ENCODE assay signal across 34 cellular contexts in the genomic region with DNA sequence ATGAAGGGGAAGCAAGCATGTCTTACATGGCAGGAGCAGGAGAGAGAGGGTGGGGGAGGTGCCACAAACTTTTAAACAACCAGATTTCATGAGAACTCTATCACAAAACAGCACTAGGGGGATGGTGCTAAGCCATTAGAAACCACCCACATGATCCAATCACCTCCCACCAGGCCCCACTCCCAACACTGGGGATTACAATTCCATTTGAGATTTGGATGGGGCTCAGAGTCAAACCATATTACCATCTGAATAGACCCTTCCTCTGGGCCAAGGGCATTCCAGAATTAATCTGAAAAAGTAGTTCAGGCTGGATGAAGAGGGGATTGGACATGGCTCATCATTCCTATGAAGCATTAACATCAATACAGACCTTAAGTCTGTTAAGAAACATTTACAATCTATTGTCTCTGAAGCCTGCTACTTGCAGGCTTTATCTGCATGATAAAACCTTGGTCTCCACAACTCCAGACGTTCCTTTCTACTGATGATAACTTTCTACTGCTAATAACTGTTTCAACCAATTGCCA.
"Had no signal": no experiment of that assay in that cellular context is flagged by ENCODE, and none has a peak within 500 bp of the region (broad histone marks: within the 10 kb centered on the region; RNA-seq: fewer than 3 reads in every experiment).

No MANE protein-coding gene starts in this region.

- H3K36me3 ChIP-seq: brain microvascular endothelial cell, gastroesophageal sphincter, left lung, thyroid gland, upper lobe of right lung had no signal

- H3K27me3 Mint-ChIP-seq: activated CD4-positive, alpha-beta memory T cell treated with anti-CD3 and anti-CD28 coated beads for 36 hours; activated naive CD4-positive, alpha-beta T cell treated with anti-CD3 and anti-CD28 coated beads, Interleukin-2, amount 10 ng/mL, durations not matched to agents 7 days and 5 days; stimulated activated memory B cell treated with anti-CD40 and anti-IgM and Interleukin-4, amounts not matched to agents 10 μg/mL and 1 μg/mL and 100 μg/mL, for 72 hours had no signal

- H3K27me3 ChIP-seq: brain microvascular endothelial cell, gastroesophageal sphincter, hepatocyte, left lung, thyroid gland, upper lobe of right lung had no signal

- H3K9me3 Mint-ChIP-seq: activated CD4-positive, alpha-beta memory T cell treated with anti-CD3 and anti-CD28 coated beads for 36 hours; activated naive CD4-positive, alpha-beta T cell treated with anti-CD3 and anti-CD28 coated beads, Interleukin-2, amount 10 ng/mL, durations not matched to agents 7 days and 5 days; activated T-helper 1 cell treated with anti-CD3 and anti-CD28 coated beads, Interleukin-12 subunit alpha, Interleukin-12 subunit beta, Interleukin-2, Interleukin-4 antibody, amounts not matched to agents 30 ng/mL and 10 ng/mL and 1 ng/mL, durations not matched to agents 14 hours and 24 hours and 36 hours; effector memory CD8-positive, alpha-beta T cell; natural killer cell treated with Interleukin-12 subunit alpha and Interleukin-12 subunit beta and Interleukin-15 and Interleukin-18, amount 100 ng/mL, for 72 hours; stimulated activated memory B cell treated with anti-CD40 and anti-IgM and Interleukin-4, amounts not matched to agents 10 μg/mL and 1 μg/mL and 100 μg/mL, for 72 hours had no signal

- H3K4me2 ChIP-seq: hepatocyte, smooth muscle cell had no signal

- H3K9me3 ChIP-seq: gastroesophageal sphincter, left lung, mucosa of descending colon, psoas muscle, thyroid gland, upper lobe of right lung had no signal

- H2AFZ ChIP-seq: hepatocyte, parathyroid adenoma had no signal

- H3K79me2 ChIP-seq: hepatocyte, parathyroid adenoma had no signal

- H3K27ac ChIP-seq: brain microvascular endothelial cell, gastroesophageal sphincter, hepatocyte, left lung, parathyroid adenoma, psoas muscle, thyroid gland, upper lobe of right lung, VCaP had no signal

- H3K4me3 ChIP-seq: gastroesophageal sphincter, hepatocyte, left lung, lung, mucosa of descending colon, psoas muscle, smooth muscle cell, thyroid gland, upper lobe of right lung had no signal

- DNase-seq: activated CD4-positive, alpha-beta memory T cell treated with anti-CD3 and anti-CD28 coated beads for 36 hours; activated CD4-positive, alpha-beta T cell treated with anti-CD3 and anti-CD28 coated beads for 48 hours; activated CD8-positive, alpha-beta memory T cell treated with anti-CD3 and anti-CD28 coated beads, Interleukin-2, amount 50 U/mL, for 4 hours; activated effector memory CD4-positive, alpha-beta T cell treated with anti-CD3 and anti-CD28 coated beads, Interleukin-2, amount 50 U/mL, for 16 hours; activated naive CD4-positive, alpha-beta T cell treated with anti-CD3 and anti-CD28 coated beads, Interleukin-2, amount 10 ng/mL, durations not matched to agents 7 days and 5 days; activated naive CD8-positive, alpha-beta T cell treated with anti-CD3 and anti-CD28 coated beads, Interleukin-2, amount 10 ng/mL, durations not matched to agents 7 days and 5 days; activated T-cell treated with anti-CD3 and anti-CD28 coated beads, Interleukin-2, amount 50 U/mL, for 1 hour; amniotic stem cell; brain microvascular endothelial cell; cortex of kidney; effector memory CD8-positive, alpha-beta T cell; erythroblast; left lung; mucosa of descending colon; psoas muscle; stimulated activated CD4-positive, alpha-beta T cell treated with anti-CD3 and anti-CD28 coated beads, Interleukin-1b, Interleukin-23, amount 100 ng/mL, for 48 hours; stimulated activated CD4-positive, alpha-beta T cell treated with anti-CD3 and anti-CD28 coated beads, Interleukin-4, amount 100 ng/mL, for 4 hours; stimulated activated CD8-positive, alpha-beta memory T cell treated with anti-CD3 and anti-CD28 coated beads, Interleukin-4, amount 100 ng/mL, for 48 hours; stimulated activated naive CD8-positive, alpha-beta T cell treated with anti-CD3 and anti-CD28 coated beads, Interleukin-15, amount 100 ng/mL, for 72 hours; substantia nigra; T-helper 9 cell; thyroid gland; upper lobe of right lung had no signal

- H3K4me3 Mint-ChIP-seq: activated CD4-positive, alpha-beta memory T cell treated with anti-CD3 and anti-CD28 coated beads for 36 hours; activated naive CD4-positive, alpha-beta T cell treated with anti-CD3 and anti-CD28 coated beads, Interleukin-2, amount 10 ng/mL, durations not matched to agents 7 days and 5 days; activated naive CD8-positive, alpha-beta T cell treated with anti-CD3 and anti-CD28 coated beads, Interleukin-2, amount 10 ng/mL, durations not matched to agents 7 days and 5 days; activated T-helper 1 cell treated with anti-CD3 and anti-CD28 coated beads, Interleukin-12 subunit alpha, Interleukin-12 subunit beta, Interleukin-2, Interleukin-4 antibody, amounts not matched to agents 30 ng/mL and 10 ng/mL and 1 ng/mL, durations not matched to agents 14 hours and 24 hours and 36 hours; effector memory CD8-positive, alpha-beta T cell; natural killer cell treated with Interleukin-12 subunit alpha and Interleukin-12 subunit beta and Interleukin-15 and Interleukin-18, amount 100 ng/mL, for 72 hours; stimulated activated memory B cell treated with anti-CD40 and anti-IgM and Interleukin-4, amounts not matched to agents 10 μg/mL and 1 μg/mL and 100 μg/mL, for 72 hours; stimulated activated naive CD8-positive, alpha-beta T cell treated with anti-CD3 and anti-CD28 coated beads, Interleukin-15, amount 100 ng/mL, for 72 hours; T-helper 1 cell treated with Interleukin-12 subunit alpha and Interleukin-12 subunit beta and Interleukin-4 antibody, amounts not matched to agents 30 μg/mL and 1 μg/mL, for 36 hours had no signal

- H3K27ac Mint-ChIP-seq: activated CD4-positive, alpha-beta memory T cell treated with anti-CD3 and anti-CD28 coated beads for 36 hours; activated naive CD4-positive, alpha-beta T cell treated with anti-CD3 and anti-CD28 coated beads, Interleukin-2, amount 10 ng/mL, durations not matched to agents 7 days and 5 days; activated naive CD8-positive, alpha-beta T cell treated with anti-CD3 and anti-CD28 coated beads, Interleukin-2, amount 10 ng/mL, durations not matched to agents 7 days and 5 days; activated T-helper 1 cell treated with anti-CD3 and anti-CD28 coated beads, Interleukin-12 subunit alpha, Interleukin-12 subunit beta, Interleukin-2, Interleukin-4 antibody, amounts not matched to agents 30 ng/mL and 10 ng/mL and 1 ng/mL, durations not matched to agents 14 hours and 24 hours and 36 hours; effector memory CD8-positive, alpha-beta T cell; natural killer cell treated with Interleukin-12 subunit alpha and Interleukin-12 subunit beta and Interleukin-15 and Interleukin-18, amount 100 ng/mL, for 72 hours; stimulated activated memory B cell treated with anti-CD40 and anti-IgM and Interleukin-4, amounts not matched to agents 10 μg/mL and 1 μg/mL and 100 μg/mL, for 72 hours; stimulated activated naive CD8-positive, alpha-beta T cell treated with anti-CD3 and anti-CD28 coated beads, Interleukin-15, amount 100 ng/mL, for 72 hours; T-helper 1 cell treated with Interleukin-12 subunit alpha and Interleukin-12 subunit beta and Interleukin-4 antibody, amounts not matched to agents 30 μg/mL and 1 μg/mL, for 36 hours had no signal

- ATAC-seq: activated CD4-positive, CD25-positive, alpha-beta regulatory T cell treated with anti-CD3 and anti-CD28 coated beads, Interleukin-2, amount 50 U/mL, for 24 hours; effector memory CD8-positive, alpha-beta T cell; gastroesophageal sphincter; left lung; mucosa of descending colon; natural killer cell treated with Interleukin-12 subunit alpha and Interleukin-12 subunit beta and Interleukin-15 and Interleukin-18, amount 100 ng/mL, for 72 hours; psoas muscle; stimulated activated memory B cell treated with anti-CD40 and anti-IgM and Interleukin-4, amounts not matched to agents 10 μg/mL and 1 μg/mL and 100 μg/mL, for 72 hours; stimulated activated naive CD8-positive, alpha-beta T cell treated with anti-CD3 and anti-CD28 coated beads, Interleukin-15, amount 100 ng/mL, for 72 hours; upper lobe of right lung had no signal

- H3K4me1 ChIP-seq: gastroesophageal sphincter, left lung, parathyroid adenoma, psoas muscle, thyroid gland, upper lobe of right lung had no signal

- H3K9ac ChIP-seq: parathyroid adenoma had no signal

- H3K36me3 Mint-ChIP-seq: activated CD4-positive, alpha-beta memory T cell treated with anti-CD3 and anti-CD28 coated beads for 36 hours; activated naive CD4-positive, alpha-beta T cell treated with anti-CD3 and anti-CD28 coated beads, Interleukin-2, amount 10 ng/mL, durations not matched to agents 7 days and 5 days; activated naive CD8-positive, alpha-beta T cell treated with anti-CD3 and anti-CD28 coated beads, Interleukin-2, amount 10 ng/mL, durations not matched to agents 7 days and 5 days; natural killer cell treated with Interleukin-12 subunit alpha and Interleukin-12 subunit beta and Interleukin-15 and Interleukin-18, amount 100 ng/mL, for 72 hours; stimulated activated memory B cell treated with anti-CD40 and anti-IgM and Interleukin-4, amounts not matched to agents 10 μg/mL and 1 μg/mL and 100 μg/mL, for 72 hours had no signal
